In the genomic region with DNA sequence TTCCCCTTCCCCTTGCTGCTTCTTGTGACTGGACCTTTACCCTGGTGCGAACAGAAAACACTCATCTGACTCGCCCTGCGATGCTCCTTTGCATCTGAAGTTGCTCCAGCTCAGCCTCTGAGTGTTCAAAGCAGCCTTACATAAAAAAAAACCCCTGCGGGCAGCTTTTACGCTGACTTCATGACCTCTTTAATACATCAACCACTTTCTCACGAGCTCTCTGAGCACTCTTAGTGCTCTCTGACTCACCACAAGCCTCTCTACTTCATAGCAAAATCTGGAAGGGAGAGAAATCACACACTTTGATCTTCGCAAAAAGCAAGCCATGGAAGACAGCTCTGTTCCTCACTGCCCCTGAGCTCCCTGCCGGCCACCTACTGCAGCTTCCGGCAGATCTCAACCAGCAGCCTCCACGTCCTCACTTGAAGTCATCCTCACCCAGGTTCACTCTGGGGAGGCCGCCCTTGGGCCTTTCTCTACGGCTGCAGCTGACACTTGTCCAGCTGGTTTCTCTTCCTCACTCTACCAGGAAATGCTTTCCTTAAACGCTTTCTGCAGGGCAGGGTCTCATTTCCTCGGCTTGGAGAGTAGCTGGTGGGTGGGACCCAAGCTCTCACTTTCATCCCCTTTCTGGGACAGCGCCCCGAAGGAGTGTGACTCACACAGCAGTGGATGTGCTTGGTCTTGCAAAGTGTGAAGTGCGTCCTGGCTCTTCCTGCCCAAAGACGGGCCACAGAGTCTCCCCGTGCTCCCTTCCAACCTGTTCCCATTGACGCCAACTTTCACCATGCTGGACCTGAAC, we compare ENCODE assay signal across 8 cellular contexts. TPM values are rescaled to one million over a fixed set of nuclear protein-coding genes. Genes with fewer than 3 reads are reported as not detected.
DNase-seq lines count a peak whose midpoint lies in the region; ATAC-seq, FAIRE-seq and TF ChIP-seq lines count a peak whose summit lies in the region.

No MANE protein-coding gene starts in this region.

- in situ Hi-C loops in HepG2 (cut with HindIII; ENCODE audit: extremely low pct_ligation_motif_present, low pct_unique_long_range_greater_than_20kb): loop anchor here (5.0 kb wide), 1 partner anchor 68 kb away; no protein-coding TSS in a partner anchor

- H3K9me3 ChIP-seq in BLaER1 treated with 17β-estradiol and CSF1 and Interleukin-3, amounts not matched to agents 10 nM and 100 nM (replicated peaks in 1 of 11): no peaks in the 10 kb centered on the region
- no peaks in the 10 kb centered on the region for H3K9me3 ChIP-seq in NT2/D1 (ENCODE audit: insufficient read depth, low read length)
- H3K9me3 ChIP-seq in HepG2 (ENCODE audit: low read length): no peaks in the 10 kb centered on the region

- peak; percentile 30; the same call in 1 of the 2 replicates for TF ChIP-seq CTCF in HepG2 (CRISPR knock-in tag; IDR thresholded peaks at IDR 0.05)

- TF ChIP-seq POLR2A in HepG2 (IDR thresholded peaks at IDR 0.05; ENCODE audit: insufficient read depth in 1 of 2, low read depth in 2 of 2, low read length in 2 of 2): no peak

- no peaks in the 10 kb centered on the region for H3K79me2 ChIP-seq in HepG2 (ENCODE audit: insufficient read depth, low read length)

- 8% methylated on average over 13 of the region's 20 CpGs for WGBS in HepG2 (ENCODE audit: low lambda C conversion rate)

- no peaks in the 10 kb centered on the region for H3K9me3 Mint-ChIP-seq in activated naive CD8-positive, alpha-beta T cell treated with anti-CD3 and anti-CD28 coated beads, Interleukin-2, amount 10 ng/mL, durations not matched to agents 7 days and 5 days

- H3K4me1 ChIP-seq in BLaER1 treated with 17β-estradiol and CSF1 and Interleukin-3, amounts not matched to agents 10 nM and 100 nM: peaks cover 62 to 95% (median 89%) of the 10 kb centered on the region in 10 experiments
- peaks cover 28% of the 10 kb centered on the region for H3K4me1 ChIP-seq in NT2/D1 (ENCODE audit: insufficient read depth, insufficient read length)
- peaks cover 38% of the 10 kb centered on the region for H3K4me1 ChIP-seq in HepG2 (ENCODE audit: insufficient read depth, low read length)

- peaks cover 43% of the 10 kb centered on the region for H3K4me1 Mint-ChIP-seq in activated naive CD8-positive, alpha-beta T cell treated with anti-CD3 and anti-CD28 coated beads, Interleukin-2, amount 10 ng/mL, durations not matched to agents 7 days and 5 days

- TF ChIP-seq EP300 in HepG2 (IDR thresholded peaks at IDR 0.05; ENCODE audit: low read depth in 2 of 2, low read length in 2 of 2) (no peak), HepG2 (CRISPR knock-in tag; IDR thresholded peaks at IDR 0.05; ENCODE audit: borderline replicate concordance) (no peak)

- FAIRE-seq in HepG2 (lab: Jason Lieb, UNC): no peak

- intact Hi-C loops in HepG2 (cut with micrococcal nuclease; ENCODE audit: unreplicated experiment): loop anchor here (1.0 to 2.0 kb wide), 3 partner anchors 65 to 111 kb away; no protein-coding TSS in a partner anchor

- no peaks in the 10 kb centered on the region for H3K36me3 Mint-ChIP-seq in activated naive CD8-positive, alpha-beta T cell treated with anti-CD3 and anti-CD28 coated beads, Interleukin-2, amount 10 ng/mL, durations not matched to agents 7 days and 5 days

- no peaks in the 10 kb centered on the region for H3K36me3 ChIP-seq in BLaER1 treated with 17β-estradiol and CSF1 and Interleukin-3, amounts not matched to agents 10 nM and 100 nM
- H3K36me3 ChIP-seq in NT2/D1 (ENCODE audit: insufficient read depth, insufficient read length, low read length) (no peaks in the 10 kb centered on the region), HepG2 (replicated peaks in 1 of 2; ENCODE audit: control insufficient read depth in 1 of 2, insufficient read depth in 2 of 2, low read length in 2 of 2) (no peaks in the 10 kb centered on the region)

- H3K27me3 ChIP-seq in BLaER1 treated with 17β-estradiol and CSF1 and Interleukin-3, amounts not matched to agents 10 nM and 100 nM: 0 out of 22 replicates have a peak, but pooled peaks cover 0 to 5% (median 0%) of the 10 kb centered on the region in 11 experiments
- H3K27me3 ChIP-seq in NT2/D1 (ENCODE audit: insufficient read depth, insufficient read length) (peaks cover 38% of the 10 kb centered on the region), HepG2 (ENCODE audit: control insufficient read depth in 1 of 2, insufficient read depth in 2 of 2, low read length in 2 of 2) (peaks cover 8 to 48% of the 10 kb centered on the region in 2 experiments; a peak in 4 of 5 replicates)

- H3K4me3 Mint-ChIP-seq in activated naive CD8-positive, alpha-beta T cell treated with anti-CD3 and anti-CD28 coated beads, Interleukin-2, amount 10 ng/mL, durations not matched to agents 7 days and 5 days: peak overlapping the region; percentile 45

- H3K4me3 ChIP-seq in BLaER1 treated with 17β-estradiol and CSF1 and Interleukin-3, amounts not matched to agents 10 nM and 100 nM: peak overlapping the region in 5 of 10 experiments; percentile 1 to 25 (median 5); a peak in 5 of 20 replicates
- H3K4me3 ChIP-seq in NT2/D1 (ENCODE audit: insufficient read length, low read depth) (no peak overlapping the region), HepG2 (replicated peaks in 1 of 3; ENCODE audit: insufficient read depth in 1 of 3, low read depth in 2 of 3, low read length in 3 of 3) (peak overlapping the region in 1 of 3 experiments; percentile 7; a peak in 1 of 6 replicates)

- TF ChIP-seq RAD21 in HepG2 (CRISPR knock-in tag; IDR thresholded peaks at IDR 0.05): no peak

- CTCF ChIA-PET in HepG2 (lab: Yijun Ruan, JAX; ENCODE audit: low intra/inter-chr PET ratio, low total read pairs): interaction anchor here (0.9 to 3.7 kb wide), 5 partner anchors 19 to 111 kb away, joined by 3 to 54 read pairs (median 10); no protein-coding TSS in a partner anchor

- H3K27me3 Mint-ChIP-seq in activated naive CD8-positive, alpha-beta T cell treated with anti-CD3 and anti-CD28 coated beads, Interleukin-2, amount 10 ng/mL, durations not matched to agents 7 days and 5 days: no peaks in the 10 kb centered on the region

- peaks cover 0 to 15% (median 0%) of the 10 kb centered on the region in 11 experiments; a peak in 3 of 22 replicates for H4K20me1 ChIP-seq in BLaER1 treated with 17β-estradiol and CSF1 and Interleukin-3, amounts not matched to agents 10 nM and 100 nM
- no peaks in the 10 kb centered on the region for H4K20me1 ChIP-seq in HepG2 (ENCODE audit: insufficient read depth, low read length)

- H2AFZ ChIP-seq in HepG2 (ENCODE audit: low read length): peak overlapping the region; percentile 28

- peak overlapping the region in 10 of 11 experiments; percentile 14 to 69 (median 58); a peak in 18 of 22 replicates for H3K9ac ChIP-seq in BLaER1 treated with 17β-estradiol and CSF1 and Interleukin-3, amounts not matched to agents 10 nM and 100 nM
- H3K9ac ChIP-seq in NT2/D1 (ENCODE audit: insufficient read length, low read depth) (peak overlapping the region; percentile 58), HepG2 (ENCODE audit: insufficient read depth, low read depth, low read length) (peak overlapping the region; percentile 26; the same call in 1 of the 2 replicates)

- ATAC-seq in GM21367 (IDR thresholded peaks at IDR 0.05; ENCODE audit: unreplicated experiment) (peak; percentile 50), HepG2 (peak; percentile 54)
- peak; percentile 40 for ATAC-seq in activated naive CD8-positive, alpha-beta T cell treated with anti-CD3 and anti-CD28 coated beads, Interleukin-2, amount 10 ng/mL, durations not matched to agents 7 days and 5 days (ENCODE audit: low read depth)

- peak overlapping the region; percentile 88 for H3K27ac Mint-ChIP-seq in activated naive CD8-positive, alpha-beta T cell treated with anti-CD3 and anti-CD28 coated beads, Interleukin-2, amount 10 ng/mL, durations not matched to agents 7 days and 5 days

- no peak for DNase-seq in NT2/D1 (ENCODE audit: low read depth, low spot score)
- DNase-seq in activated naive CD8-positive, alpha-beta T cell treated with anti-CD3 and anti-CD28 coated beads, Interleukin-2, amount 10 ng/mL, durations not matched to agents 7 days and 5 days: peak; percentile 47
- peak; percentile 21 for DNase-seq in HepG2 (ENCODE audit: low spot score)
- no peak for DNase-seq in putamen (ENCODE audit: low spot score)
- DNase-seq in amygdala (lab: John Stamatoyannopoulos, UW): no peak
- DNase-seq in OCI-M2 (lab: John Stamatoyannopoulos, UW; ENCODE audit: unreplicated experiment): no peak

- POLR2A ChIA-PET in activated naive CD8-positive, alpha-beta T cell treated with anti-CD3 and anti-CD28 coated beads, Interleukin-2, amount 10 ng/mL, durations not matched to agents 7 days and 5 days (lab: Charles Lee): interaction anchor here (0.8 to 3.4 kb wide), 14 partner anchors 13 to 83 kb away, joined by 3 to 40 read pairs (median 4); partner anchors contain the start of genes DBN1, PRR7 and RGS14
- POLR2A ChIA-PET in HepG2 (lab: Yijun Ruan, JAX): interaction anchor here (0.7 to 7.3 kb wide), 11 partner anchors 9 to 302 kb away, joined by 3 to 79 read pairs (median 4); partner anchors contain the start of genes FGFR4, GRK6 and PDLIM7

- H3K4me2 ChIP-seq in BLaER1 treated with 17β-estradiol and CSF1 and Interleukin-3, amounts not matched to agents 10 nM and 100 nM: peak overlapping the region; percentile 71 to 93 (median 85)
- peak overlapping the region; percentile 67 for H3K4me2 ChIP-seq in HepG2 (ENCODE audit: low read depth, low read length)

- no TSS peak for BruUV-seq in HepG2 (replicated peaks; lab: Mats Ljungman, UMichigan)

- peak overlapping the region in 10 of 11 experiments; percentile 44 to 78 (median 62); a peak in 21 of 22 replicates for H3K27ac ChIP-seq in BLaER1 treated with 17β-estradiol and CSF1 and Interleukin-3, amounts not matched to agents 10 nM and 100 nM
- H3K27ac ChIP-seq in HepG2 (ENCODE audit: extremely low read length, insufficient read depth, low read length): no peak overlapping the region

RNA-seq across cellular contexts. Expression of gene SLC34A1, which starts 5.3 kb away (rescaled TPM):
- 1 to 10 TPM; 1.9 to 2.1 TPM for total RNA-seq in activated naive CD8-positive, alpha-beta T cell treated with anti-CD3 and anti-CD28 coated beads, Interleukin-2, amount 10 ng/mL, durations not matched to agents 7 days and 5 days
- total RNA-seq in HepG2 (2016; rRNA removed; fragmentation: Illumina TruSeq; extraction: Trizol): 0.20 TPM in 1 of 2 replicates, not detected in the other
- total RNA-seq in HepG2 (2016; cell fraction: cytosol; rRNA removed; fragmentation: Illumina TruSeq; extraction: Trizol; ENCODE audit: low read depth): not detected in 2 replicates
- total RNA-seq in HepG2 (2016; cell fraction: insoluble cytoplasmic fraction; rRNA removed; fragmentation: Illumina TruSeq; extraction: Trizol): not detected in 2 replicates
- not detected in 2 replicates for total RNA-seq in HepG2 (2016; cell fraction: membrane; rRNA removed; fragmentation: Illumina TruSeq; extraction: Trizol)
- total RNA-seq in HepG2 (2016; cell fraction: nucleus; rRNA removed; fragmentation: Illumina TruSeq; extraction: Trizol): not detected in 2 replicates
- polyA plus RNA-seq in HepG2 (2011; rRNA removed): 0.03 TPM in 2 replicates
- polyA plus RNA-seq in HepG2 (2011; cell fraction: cytosol; rRNA removed): 0.03 TPM in 1 of 2 replicates, not detected in the other
- polyA plus RNA-seq in HepG2 (2011; cell fraction: nucleus; rRNA removed): 0.21 and 0.24 TPM in 2 replicates
- not detected in 2 replicates for polyA plus RNA-seq in HepG2 (2012)
- not detected in 2 replicates for polyA plus RNA-seq in HepG2 (2016; cell fraction: cytosol; fragmentation: Illumina TruSeq; extraction: Trizol; ENCODE audit: low read depth)
- not detected in 2 replicates for polyA plus RNA-seq in HepG2 (2016; cell fraction: insoluble cytoplasmic fraction; fragmentation: Illumina TruSeq; extraction: Trizol; ENCODE audit: low read depth)
- polyA plus RNA-seq in HepG2 (2016; cell fraction: membrane; fragmentation: Illumina TruSeq; extraction: Trizol; ENCODE audit: low read depth): not detected in 2 replicates
- polyA plus RNA-seq in HepG2 (2016; cell fraction: nucleus; fragmentation: Illumina TruSeq; extraction: Trizol; ENCODE audit: insufficient read depth, low read depth): not detected in 2 replicates
- polyA minus RNA-seq in HepG2 (2011; rRNA and poly(A)+ RNA removed; ENCODE audit: low replicate concordance): not detected in 2 replicates
- 1.4 TPM in 1 of 2 replicates, not detected in the other for polyA minus RNA-seq in HepG2 (2011; cell fraction: cytosol; rRNA and poly(A)+ RNA removed)
- polyA minus RNA-seq in HepG2 (2011; cell fraction: nucleus; rRNA and poly(A)+ RNA removed): not detected in 2 replicates

RNA-seq across cellular contexts. Expression of gene PFN3, which starts 10.9 kb away (rescaled TPM):
- not detected for total RNA-seq in activated naive CD8-positive, alpha-beta T cell treated with anti-CD3 and anti-CD28 coated beads, Interleukin-2, amount 10 ng/mL, durations not matched to agents 7 days and 5 days
- not detected in 2 replicates for total RNA-seq in HepG2 (2016; rRNA removed; fragmentation: Illumina TruSeq; extraction: Trizol)
- total RNA-seq in HepG2 (2016; cell fraction: cytosol; rRNA removed; fragmentation: Illumina TruSeq; extraction: Trizol; ENCODE audit: low read depth): not detected in 2 replicates
- total RNA-seq in HepG2 (2016; cell fraction: insoluble cytoplasmic fraction; rRNA removed; fragmentation: Illumina TruSeq; extraction: Trizol): not detected in 2 replicates
- total RNA-seq in HepG2 (2016; cell fraction: membrane; rRNA removed; fragmentation: Illumina TruSeq; extraction: Trizol): not detected in 2 replicates
- not detected in 2 replicates for total RNA-seq in HepG2 (2016; cell fraction: nucleus; rRNA removed; fragmentation: Illumina TruSeq; extraction: Trizol)
- not detected in 2 replicates for polyA plus RNA-seq in HepG2 (2011; rRNA removed)
- polyA plus RNA-seq in HepG2 (2011; cell fraction: cytosol; rRNA removed): not detected in 2 replicates
- polyA plus RNA-seq in HepG2 (2011; cell fraction: nucleus; rRNA removed): not detected in 2 replicates
- polyA plus RNA-seq in HepG2 (2012): not detected in 2 replicates
- polyA plus RNA-seq in HepG2 (2016; cell fraction: cytosol; fragmentation: Illumina TruSeq; extraction: Trizol; ENCODE audit: low read depth): not detected in 2 replicates
- polyA plus RNA-seq in HepG2 (2016; cell fraction: insoluble cytoplasmic fraction; fragmentation: Illumina TruSeq; extraction: Trizol; ENCODE audit: low read depth): not detected in 2 replicates
- not detected in 2 replicates for polyA plus RNA-seq in HepG2 (2016; cell fraction: membrane; fragmentation: Illumina TruSeq; extraction: Trizol; ENCODE audit: low read depth)
- polyA plus RNA-seq in HepG2 (2016; cell fraction: nucleus; fragmentation: Illumina TruSeq; extraction: Trizol; ENCODE audit: insufficient read depth, low read depth): not detected in 2 replicates
- not detected in 2 replicates for polyA minus RNA-seq in HepG2 (2011; rRNA and poly(A)+ RNA removed; ENCODE audit: low replicate concordance)
- not detected in 2 replicates for polyA minus RNA-seq in HepG2 (2011; cell fraction: cytosol; rRNA and poly(A)+ RNA removed)
- polyA minus RNA-seq in HepG2 (2011; cell fraction: nucleus; rRNA and poly(A)+ RNA removed): not detected in 2 replicates

RNA-seq across cellular contexts. Expression of gene F12, which starts 19.8 kb away (rescaled TPM):
- total RNA-seq in activated naive CD8-positive, alpha-beta T cell treated with anti-CD3 and anti-CD28 coated beads, Interleukin-2, amount 10 ng/mL, durations not matched to agents 7 days and 5 days: 1 to 10 TPM; 2.2 to 2.8 TPM
- total RNA-seq in HepG2 (2016; rRNA removed; fragmentation: Illumina TruSeq; extraction: Trizol): 1.3 and 3.0 TPM in 2 replicates
- 1.9 and 3.1 TPM in 2 replicates for total RNA-seq in HepG2 (2016; cell fraction: cytosol; rRNA removed; fragmentation: Illumina TruSeq; extraction: Trizol; ENCODE audit: low read depth)
- 1.4 and 3.6 TPM in 2 replicates for total RNA-seq in HepG2 (2016; cell fraction: insoluble cytoplasmic fraction; rRNA removed; fragmentation: Illumina TruSeq; extraction: Trizol)
- total RNA-seq in HepG2 (2016; cell fraction: membrane; rRNA removed; fragmentation: Illumina TruSeq; extraction: Trizol): 2.4 and 3.3 TPM in 2 replicates
- 2.3 and 3.0 TPM in 2 replicates for total RNA-seq in HepG2 (2016; cell fraction: nucleus; rRNA removed; fragmentation: Illumina TruSeq; extraction: Trizol)
- polyA plus RNA-seq in HepG2 (2011; rRNA removed): 2.5 and 3.1 TPM in 2 replicates
- polyA plus RNA-seq in HepG2 (2011; cell fraction: cytosol; rRNA removed): 1.5 and 3.0 TPM in 2 replicates
- 27.2 and 32.3 TPM in 2 replicates for polyA plus RNA-seq in HepG2 (2011; cell fraction: nucleus; rRNA removed)
- 3.6 and 10.3 TPM in 2 replicates for polyA plus RNA-seq in HepG2 (2012)
- polyA plus RNA-seq in HepG2 (2016; cell fraction: cytosol; fragmentation: Illumina TruSeq; extraction: Trizol; ENCODE audit: low read depth): 3.7 and 5.9 TPM in 2 replicates
- polyA plus RNA-seq in HepG2 (2016; cell fraction: insoluble cytoplasmic fraction; fragmentation: Illumina TruSeq; extraction: Trizol; ENCODE audit: low read depth): 1.6 and 2.3 TPM in 2 replicates
- polyA plus RNA-seq in HepG2 (2016; cell fraction: membrane; fragmentation: Illumina TruSeq; extraction: Trizol; ENCODE audit: low read depth): 3.4 and 5.0 TPM in 2 replicates
- polyA plus RNA-seq in HepG2 (2016; cell fraction: nucleus; fragmentation: Illumina TruSeq; extraction: Trizol; ENCODE audit: insufficient read depth, low read depth): 6.6 and 9.9 TPM in 2 replicates
- polyA minus RNA-seq in HepG2 (2011; rRNA and poly(A)+ RNA removed; ENCODE audit: low replicate concordance): 2.5 and 2.6 TPM in 2 replicates
- 0.30 and 1.2 TPM in 2 replicates for polyA minus RNA-seq in HepG2 (2011; cell fraction: cytosol; rRNA and poly(A)+ RNA removed)
- 1.0 and 1.7 TPM in 2 replicates for polyA minus RNA-seq in HepG2 (2011; cell fraction: nucleus; rRNA and poly(A)+ RNA removed)

RNA-seq across cellular contexts. Expression of gene RGS14, which starts 31.8 kb away (rescaled TPM):
- 100 to 1,000 TPM; 113 to 124 TPM for total RNA-seq in activated naive CD8-positive, alpha-beta T cell treated with anti-CD3 and anti-CD28 coated beads, Interleukin-2, amount 10 ng/mL, durations not matched to agents 7 days and 5 days
- total RNA-seq in HepG2 (2016; rRNA removed; fragmentation: Illumina TruSeq; extraction: Trizol): 10.7 and 11.1 TPM in 2 replicates
- total RNA-seq in HepG2 (2016; cell fraction: cytosol; rRNA removed; fragmentation: Illumina TruSeq; extraction: Trizol; ENCODE audit: low read depth): 15.3 and 15.8 TPM in 2 replicates
- total RNA-seq in HepG2 (2016; cell fraction: insoluble cytoplasmic fraction; rRNA removed; fragmentation: Illumina TruSeq; extraction: Trizol): 7.2 and 12.8 TPM in 2 replicates
- total RNA-seq in HepG2 (2016; cell fraction: membrane; rRNA removed; fragmentation: Illumina TruSeq; extraction: Trizol): 15.5 and 16.6 TPM in 2 replicates
- 7.6 and 9.6 TPM in 2 replicates for total RNA-seq in HepG2 (2016; cell fraction: nucleus; rRNA removed; fragmentation: Illumina TruSeq; extraction: Trizol)
- polyA plus RNA-seq in HepG2 (2011; rRNA removed): 17.2 and 27.9 TPM in 2 replicates
- polyA plus RNA-seq in HepG2 (2011; cell fraction: cytosol; rRNA removed): 20.3 and 35.1 TPM in 2 replicates
- polyA plus RNA-seq in HepG2 (2011; cell fraction: nucleus; rRNA removed): 48.0 and 49.7 TPM in 2 replicates
- 9.3 and 16.2 TPM in 2 replicates for polyA plus RNA-seq in HepG2 (2012)
- 11.0 and 13.5 TPM in 2 replicates for polyA plus RNA-seq in HepG2 (2016; cell fraction: cytosol; fragmentation: Illumina TruSeq; extraction: Trizol; ENCODE audit: low read depth)
- polyA plus RNA-seq in HepG2 (2016; cell fraction: insoluble cytoplasmic fraction; fragmentation: Illumina TruSeq; extraction: Trizol; ENCODE audit: low read depth): 14.8 and 16.5 TPM in 2 replicates
- polyA plus RNA-seq in HepG2 (2016; cell fraction: membrane; fragmentation: Illumina TruSeq; extraction: Trizol; ENCODE audit: low read depth): 11.0 and 11.4 TPM in 2 replicates
- 19.6 TPM in 2 replicates for polyA plus RNA-seq in HepG2 (2016; cell fraction: nucleus; fragmentation: Illumina TruSeq; extraction: Trizol; ENCODE audit: insufficient read depth, low read depth)
- 0.82 and 20.7 TPM in 2 replicates for polyA minus RNA-seq in HepG2 (2011; rRNA and poly(A)+ RNA removed; ENCODE audit: low replicate concordance)
- polyA minus RNA-seq in HepG2 (2011; cell fraction: cytosol; rRNA and poly(A)+ RNA removed): 7.2 and 9.7 TPM in 2 replicates
- 10.6 and 12.8 TPM in 2 replicates for polyA minus RNA-seq in HepG2 (2011; cell fraction: nucleus; rRNA and poly(A)+ RNA removed)

RNA-seq across cellular contexts. Expression of gene GRK6, which starts 36.9 kb away (rescaled TPM):
- total RNA-seq in activated naive CD8-positive, alpha-beta T cell treated with anti-CD3 and anti-CD28 coated beads, Interleukin-2, amount 10 ng/mL, durations not matched to agents 7 days and 5 days: 100 to 1,000 TPM; 181 to 186 TPM
- 16.1 and 19.9 TPM in 2 replicates for total RNA-seq in HepG2 (2016; rRNA removed; fragmentation: Illumina TruSeq; extraction: Trizol)
- total RNA-seq in HepG2 (2016; cell fraction: cytosol; rRNA removed; fragmentation: Illumina TruSeq; extraction: Trizol; ENCODE audit: low read depth): 21.2 and 25.1 TPM in 2 replicates
- 15.7 and 20.8 TPM in 2 replicates for total RNA-seq in HepG2 (2016; cell fraction: insoluble cytoplasmic fraction; rRNA removed; fragmentation: Illumina TruSeq; extraction: Trizol)
- 43.3 and 44.5 TPM in 2 replicates for total RNA-seq in HepG2 (2016; cell fraction: membrane; rRNA removed; fragmentation: Illumina TruSeq; extraction: Trizol)
- 15.6 TPM in 2 replicates for total RNA-seq in HepG2 (2016; cell fraction: nucleus; rRNA removed; fragmentation: Illumina TruSeq; extraction: Trizol)
- polyA plus RNA-seq in HepG2 (2011; rRNA removed): 13.2 and 17.4 TPM in 2 replicates
- polyA plus RNA-seq in HepG2 (2011; cell fraction: cytosol; rRNA removed): 16.2 and 19.6 TPM in 2 replicates
- polyA plus RNA-seq in HepG2 (2011; cell fraction: nucleus; rRNA removed): 21.6 and 24.6 TPM in 2 replicates
- polyA plus RNA-seq in HepG2 (2012): 16.7 and 17.5 TPM in 2 replicates
- polyA plus RNA-seq in HepG2 (2016; cell fraction: cytosol; fragmentation: Illumina TruSeq; extraction: Trizol; ENCODE audit: low read depth): 36.3 and 37.2 TPM in 2 replicates
- polyA plus RNA-seq in HepG2 (2016; cell fraction: insoluble cytoplasmic fraction; fragmentation: Illumina TruSeq; extraction: Trizol; ENCODE audit: low read depth): 20.6 and 21.6 TPM in 2 replicates
- 45.6 and 48.4 TPM in 2 replicates for polyA plus RNA-seq in HepG2 (2016; cell fraction: membrane; fragmentation: Illumina TruSeq; extraction: Trizol; ENCODE audit: low read depth)
- polyA plus RNA-seq in HepG2 (2016; cell fraction: nucleus; fragmentation: Illumina TruSeq; extraction: Trizol; ENCODE audit: insufficient read depth, low read depth): 22.8 and 26.4 TPM in 2 replicates
- polyA minus RNA-seq in HepG2 (2011; rRNA and poly(A)+ RNA removed; ENCODE audit: low replicate concordance): 11.2 and 22.9 TPM in 2 replicates
- 13.6 and 15.1 TPM in 2 replicates for polyA minus RNA-seq in HepG2 (2011; cell fraction: cytosol; rRNA and poly(A)+ RNA removed)
- 19.2 and 24.9 TPM in 2 replicates for polyA minus RNA-seq in HepG2 (2011; cell fraction: nucleus; rRNA and poly(A)+ RNA removed)

Comparison
In these comparisons a context has a peak if more than half of its experiments do, and no peak if none do; other contexts are left out.
1. DNase-seq: peak in activated naive CD8-positive, alpha-beta T cell treated with anti-CD3 and anti-CD28 coated beads, Interleukin-2, amount 10 ng/mL, durations not matched to agents 7 days and 5 days (single experiment) and HepG2 (single experiment); none in NT2/D1 (single experiment), putamen (single experiment), amygdala (0 of 56) and OCI-M2 (single experiment).
2. Peak in every context shown above with its lines, with median percentiles within 50 percentile points of each other: H3K9ac ChIP-seq and ATAC-seq.